27 cellular contexts compared by ENCODE assay signal in the genomic region with DNA sequence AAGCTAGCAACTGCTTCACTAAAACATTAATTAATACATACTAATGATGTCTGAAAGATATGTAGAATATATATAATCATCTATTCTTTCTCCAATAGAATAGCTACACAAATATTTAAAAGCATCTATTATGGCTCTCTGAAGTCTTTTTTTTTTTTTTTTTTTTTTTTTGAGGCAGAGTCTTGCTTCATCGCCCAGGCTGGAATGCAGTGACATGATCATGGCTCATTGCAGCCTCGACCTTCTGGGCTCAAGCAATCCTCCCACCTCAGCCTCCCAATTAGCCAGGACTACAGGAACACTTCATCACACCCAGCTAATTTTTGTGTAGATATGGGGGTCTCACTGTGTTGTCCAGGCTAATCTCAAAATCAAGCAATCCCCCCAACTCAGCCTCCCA.
"Had no signal": no experiment of that assay in that cellular context is flagged by ENCODE, and none has a peak within 500 bp of the region (broad histone marks: within the 10 kb centered on the region; RNA-seq: fewer than 3 reads in every experiment).

No MANE protein-coding gene starts in this region.

- H3K4me1 Mint-ChIP-seq: activated CD8-positive, alpha-beta memory T cell treated with anti-CD3 and anti-CD28 coated beads, Interleukin-2, amount 10 ng/mL, durations not matched to agents 7 days and 5 days; activated naive CD4-positive, alpha-beta T cell treated with anti-CD3 and anti-CD28 coated beads, Interleukin-2, amount 50 U/mL, for 24 hours had no signal

- DNase-seq: activated CD4-positive, alpha-beta T cell treated with anti-CD3 and anti-CD28 coated beads for 48 hours; activated CD4-positive, alpha-beta T cell treated with anti-CD3 and anti-CD28 coated beads, Interleukin-2, amount 50 U/mL, for 48 hours; activated CD8-positive, alpha-beta memory T cell treated with anti-CD3 and anti-CD28 coated beads, Interleukin-2, amount 10 ng/mL, durations not matched to agents 7 days and 5 days; activated effector memory CD4-positive, alpha-beta T cell treated with Interleukin-2 at 50 U/mL for 16 hours; activated naive CD4-positive, alpha-beta T cell; activated T-cell treated with anti-CD3 and anti-CD28 coated beads, Interleukin-2, amount 50 U/mL, for 24 hours; amniotic stem cell; body of pancreas; central memory CD4-positive, alpha-beta T cell; MG63; MV-4-11; NCI-H1092 treated with DMSO at 0.1 percent for 48 hours; NCI-H1417 treated with DMSO at 0.1 percent for 48 hours; NCI-H1694; NCI-H2029 treated with DMSO at 0.1 percent for 48 hours; NCI-H524; SHP77; SW 1271 had no signal

- H3K27ac ChIP-seq: ascending aorta, body of pancreas, KMS-11, SJSA1 had no signal

- H3K4me2 ChIP-seq: KMS-11 had no signal

- H3K36me3 Mint-ChIP-seq: activated CD8-positive, alpha-beta memory T cell treated with anti-CD3 and anti-CD28 coated beads, Interleukin-2, amount 10 ng/mL, durations not matched to agents 7 days and 5 days; activated naive CD4-positive, alpha-beta T cell treated with anti-CD3 and anti-CD28 coated beads, Interleukin-2, amount 50 U/mL, for 24 hours had no signal

- FAIRE-seq: bronchial epithelial cell, RCC 7860 had no signal

- H3K4me1 ChIP-seq: ascending aorta, body of pancreas, SJSA1 had no signal

- H3K9me3 Mint-ChIP-seq: activated naive CD4-positive, alpha-beta T cell treated with anti-CD3 and anti-CD28 coated beads, Interleukin-2, amount 50 U/mL, for 24 hours; activated T-helper 1 cell treated with anti-CD3 and anti-CD28 coated beads, Interleukin-12 subunit alpha, Interleukin-12 subunit beta, Interleukin-2, Interleukin-4 antibody, amounts not matched to agents 30 ng/mL and 10 ng/mL and 1 ng/mL, durations not matched to agents 14 hours and 24 hours and 36 hours had no signal

- H3K27me3 Mint-ChIP-seq: activated CD8-positive, alpha-beta memory T cell treated with anti-CD3 and anti-CD28 coated beads, Interleukin-2, amount 10 ng/mL, durations not matched to agents 7 days and 5 days; activated naive CD4-positive, alpha-beta T cell treated with anti-CD3 and anti-CD28 coated beads, Interleukin-2, amount 50 U/mL, for 24 hours; activated T-cell treated with anti-CD3 and anti-CD28 coated beads, Interleukin-2, amount 50 U/mL, for 24 hours had no signal

- H3K4me3 Mint-ChIP-seq: activated CD8-positive, alpha-beta memory T cell treated with anti-CD3 and anti-CD28 coated beads, Interleukin-2, amount 10 ng/mL, durations not matched to agents 7 days and 5 days; activated naive CD4-positive, alpha-beta T cell treated with anti-CD3 and anti-CD28 coated beads, Interleukin-2, amount 50 U/mL, for 24 hours; activated T-cell treated with anti-CD3 and anti-CD28 coated beads, Interleukin-2, amount 50 U/mL, for 24 hours; activated T-helper 1 cell treated with anti-CD3 and anti-CD28 coated beads, Interleukin-12 subunit alpha, Interleukin-12 subunit beta, Interleukin-2, Interleukin-4 antibody, amounts not matched to agents 30 ng/mL and 10 ng/mL and 1 ng/mL, durations not matched to agents 14 hours and 24 hours and 36 hours had no signal

- ATAC-seq: activated CD4-positive, CD25-positive, alpha-beta regulatory T cell treated with anti-CD3 and anti-CD28 coated beads, Interleukin-2, amount 50 U/mL, for 24 hours; activated CD8-positive, alpha-beta memory T cell treated with anti-CD3 and anti-CD28 coated beads, Interleukin-2, amount 10 ng/mL, durations not matched to agents 7 days and 5 days; body of pancreas; SK-N-SH treated with all-trans-retinoic acid at 6 μM for 48 hours had no signal

- H3K27ac Mint-ChIP-seq: activated CD8-positive, alpha-beta memory T cell treated with anti-CD3 and anti-CD28 coated beads, Interleukin-2, amount 10 ng/mL, durations not matched to agents 7 days and 5 days; activated naive CD4-positive, alpha-beta T cell treated with anti-CD3 and anti-CD28 coated beads, Interleukin-2, amount 50 U/mL, for 24 hours; activated T-cell treated with anti-CD3 and anti-CD28 coated beads, Interleukin-2, amount 50 U/mL, for 24 hours; activated T-helper 1 cell treated with anti-CD3 and anti-CD28 coated beads, Interleukin-12 subunit alpha, Interleukin-12 subunit beta, Interleukin-2, Interleukin-4 antibody, amounts not matched to agents 30 ng/mL and 10 ng/mL and 1 ng/mL, durations not matched to agents 14 hours and 24 hours and 36 hours had no signal

- H3K9me3 ChIP-seq: ascending aorta, body of pancreas, MG63, SJSA1 had no signal

- H3K4me3 ChIP-seq: ascending aorta, body of pancreas, MG63, SJSA1 had no signal
